ENCODE assay signal across 1 cellular context in the genomic region with DNA sequence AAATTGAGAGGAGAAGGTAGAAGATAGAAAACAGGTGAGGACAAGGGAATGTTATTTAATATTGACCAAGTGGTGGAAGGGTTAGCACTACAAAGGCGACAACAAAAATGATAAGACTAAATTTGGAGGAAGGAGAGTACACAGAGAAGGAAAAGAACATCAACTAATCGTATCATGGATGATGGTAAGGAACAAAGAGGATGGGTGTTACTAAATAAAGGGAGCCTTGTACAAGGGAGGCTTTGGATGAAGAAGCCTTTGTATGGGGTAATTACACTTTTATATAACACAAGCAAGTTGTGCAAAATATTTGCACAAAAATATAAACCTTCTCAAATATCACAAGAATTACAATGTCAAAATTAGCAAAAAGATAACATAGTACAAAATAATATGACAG.
TF ChIP-seq lines count a peak whose summit lies in the region.

No MANE protein-coding gene starts in this region.

TF ChIP-seq in IMR-90, 13 proteins besides CTCF, POLR2A, EP300 and RAD21:
- TF ChIP-seq, protein P1, sequence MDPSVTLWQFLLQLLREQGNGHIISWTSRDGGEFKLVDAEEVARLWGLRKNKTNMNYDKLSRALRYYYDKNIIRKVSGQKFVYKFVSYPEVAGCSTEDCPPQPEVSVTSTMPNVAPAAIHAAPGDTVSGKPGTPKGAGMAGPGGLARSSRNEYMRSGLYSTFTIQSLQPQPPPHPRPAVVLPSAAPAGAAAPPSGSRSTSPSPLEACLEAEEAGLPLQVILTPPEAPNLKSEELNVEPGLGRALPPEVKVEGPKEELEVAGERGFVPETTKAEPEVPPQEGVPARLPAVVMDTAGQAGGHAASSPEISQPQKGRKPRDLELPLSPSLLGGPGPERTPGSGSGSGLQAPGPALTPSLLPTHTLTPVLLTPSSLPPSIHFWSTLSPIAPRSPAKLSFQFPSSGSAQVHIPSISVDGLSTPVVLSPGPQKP (IDR thresholded peaks at IDR 0.05; ENCODE audit: borderline replicate concordance, low read depth, low read length): no peak
- TF ChIP-seq CHD1 (IDR thresholded peaks at IDR 0.05; ENCODE audit: low read depth, low read length) (no peak), MAFK (IDR thresholded peaks at IDR 0.05; ENCODE audit: low read depth, low read length) (no peak), MAZ (IDR thresholded peaks at IDR 0.05; ENCODE audit: borderline replicate concordance, low read depth, low read length) (no peak), FOS (IDR thresholded peaks at IDR 0.05; ENCODE audit: low read depth, low read length) (no peak), RCOR1 (IDR thresholded peaks at IDR 0.05; ENCODE audit: insufficient replicate concordance, low read length) (no peak), NFE2L2 (IDR thresholded peaks at IDR 0.05; ENCODE audit: low read depth, low read length) (no peak), CEBPB (IDR thresholded peaks at IDR 0.05; ENCODE audit: low read depth, low read length) (no peak), SMC3 (IDR thresholded peaks at IDR 0.05; ENCODE audit: low read depth, low read length) (no peak), BHLHE40 (IDR thresholded peaks at IDR 0.05; ENCODE audit: low read depth, low read length) (no peak), RFX5 (IDR thresholded peaks at IDR 0.05; ENCODE audit: low read depth, low read length) (no peak), MXI1 (IDR thresholded peaks at IDR 0.05; ENCODE audit: borderline replicate concordance, low read depth, low read length) (no peak)
- TF ChIP-seq, protein P2, sequence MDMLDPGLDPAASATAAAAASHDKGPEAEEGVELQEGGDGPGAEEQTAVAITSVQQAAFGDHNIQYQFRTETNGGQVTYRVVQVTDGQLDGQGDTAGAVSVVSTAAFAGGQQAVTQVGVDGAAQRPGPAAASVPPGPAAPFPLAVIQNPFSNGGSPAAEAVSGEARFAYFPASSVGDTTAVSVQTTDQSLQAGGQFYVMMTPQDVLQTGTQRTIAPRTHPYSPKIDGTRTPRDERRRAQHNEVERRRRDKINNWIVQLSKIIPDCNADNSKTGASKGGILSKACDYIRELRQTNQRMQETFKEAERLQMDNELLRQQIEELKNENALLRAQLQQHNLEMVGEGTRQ (IDR thresholded peaks at IDR 0.05; ENCODE audit: low read depth, low read length): no peak
